21 cellular contexts compared by ENCODE assay signal in genomic region chr10:11880169-11881027, GRCh38. TPM values are rescaled to one million over a fixed set of nuclear protein-coding genes. Genes with fewer than 3 reads are reported as not detected.
A peak's percentile ranks its signal among the peaks of the same experiment; 100 is the strongest.
DNase-seq lines count a peak whose midpoint lies in the region; ATAC-seq, FAIRE-seq and TF ChIP-seq lines count a peak whose summit lies in the region.
"Had no signal": no experiment of that assay in that cellular context is flagged by ENCODE, and none has a peak within 500 bp of the region (broad histone marks: within the 10 kb centered on the region; RNA-seq: fewer than 3 reads in every experiment).

No MANE protein-coding gene starts in this region.

- in situ Hi-C loops in K562 (cut with MboI): no loop called here

- H3K4me3 Mint-ChIP-seq in H9: no peak overlapping the region
- no peak overlapping the region for H3K4me3 Mint-ChIP-seq in stimulated activated memory B cell treated with anti-CD40 and anti-IgM and Interleukin-4, amounts not matched to agents 10 μg/mL and 1 μg/mL and 100 μg/mL, for 72 hours
- H3K4me3 Mint-ChIP-seq: activated CD4-positive, alpha-beta T cell treated with anti-CD3 and anti-CD28 coated beads, Interleukin-2, amount 10 ng/mL, durations not matched to agents 24 days and 14 days; CD8-positive, alpha-beta memory T cell; nephron had no signal

- H3K9ac ChIP-seq in H9 (ENCODE audit: extremely low read depth, insufficient read length, low read length): no peak overlapping the region
- peak overlapping the region in 1 of 2 experiments; percentile 84; a peak in 2 of 4 replicates for H3K9ac ChIP-seq in K562 (ENCODE audit: insufficient read depth in 1 of 2, low read depth in 2 of 2, low read length in 2 of 2)
- H3K9ac ChIP-seq in keratinocyte (ENCODE audit: control insufficient read depth, extremely low read depth, insufficient read depth, low read length): peak overlapping the region; percentile 65
- H3K9ac ChIP-seq: KMS-11 had no signal

- CTCF ChIA-PET in K562 (lab: Yijun Ruan, JAX; ENCODE audit: low intra/inter-chr PET ratio): no interaction called here

- H3K27me3 Mint-ChIP-seq in H9 (ENCODE audit: low read depth): no peaks in the 10 kb centered on the region; the same call in 1 of the 2 replicates
- H3K27me3 Mint-ChIP-seq in stimulated activated memory B cell treated with anti-CD40 and anti-IgM and Interleukin-4, amounts not matched to agents 10 μg/mL and 1 μg/mL and 100 μg/mL, for 72 hours: peaks cover 19% of the 10 kb centered on the region
- H3K27me3 Mint-ChIP-seq: CD8-positive, alpha-beta memory T cell had no signal

- peaks cover 17 to 23% of the 10 kb centered on the region in 2 experiments for H3K4me1 Mint-ChIP-seq in H9
- H3K4me1 Mint-ChIP-seq in stimulated activated memory B cell treated with anti-CD40 and anti-IgM and Interleukin-4, amounts not matched to agents 10 μg/mL and 1 μg/mL and 100 μg/mL, for 72 hours: no peaks in the 10 kb centered on the region

- no peaks in the 10 kb centered on the region for H3K23me2 ChIP-seq in H9 (ENCODE audit: insufficient read length, low read depth, low read length, poor library complexity, severe bottlenecking)

- ATAC-seq in K562: no peak
- peak; percentile 49 for ATAC-seq in stimulated activated memory B cell treated with anti-CD40 and anti-IgM and Interleukin-4, amounts not matched to agents 10 μg/mL and 1 μg/mL and 100 μg/mL, for 72 hours

- H2AK5ac ChIP-seq in H9 (ENCODE audit: insufficient read length, low read length): no peak overlapping the region

- H4K20me1 ChIP-seq in H9 (ENCODE audit: control insufficient read depth, insufficient read depth, insufficient read length) (no peaks in the 10 kb centered on the region), K562 (replicated peaks; ENCODE audit: control insufficient read depth, insufficient read depth, low read length) (peaks cover 16% of the 10 kb centered on the region; the same call in 1 of the 2 replicates), keratinocyte (ENCODE audit: control insufficient read depth, extremely low read depth, insufficient read depth, low read length) (no peaks in the 10 kb centered on the region)

- peak; percentile 74 for DNase-seq in H9
- DNase-seq in K562 (ENCODE audit: extremely low read depth in 1 of 4, low spot score in 3 of 4): peak in 1 of 4 experiments; percentile 38
- DNase-seq in keratinocyte (ENCODE audit: low read depth, low spot score): no peak
- no peak for DNase-seq in activated gamma-delta T cell treated with Interleukin-2 at 50 U/mL for 16 hours
- no peak for DNase-seq in NCI-H1105 treated with DMSO at 0.1 percent for 48 hours (lab: John Stamatoyannopoulos, UW)
- no peak for DNase-seq in activated CD4-positive, alpha-beta T cell treated with anti-CD3 and anti-CD28 coated beads for 48 hours
- DNase-seq: activated CD4-positive, alpha-beta T cell treated with anti-CD3 and anti-CD28 coated beads, Interleukin-2, amount 10 ng/mL, durations not matched to agents 24 days and 14 days; caudate nucleus; DMS79 treated with DMSO at 0.1 percent for 48 hours; head of caudate nucleus; NCI-H2029; NCI-H446 treated with DMSO at 0.1 percent for 48 hours; RPMI8226; stimulated activated CD4-positive, alpha-beta T cell treated with anti-CD3 and anti-CD28 coated beads, Interleukin-4, amount 100 ng/mL, for 4 hours; SW 1271 had no signal

- H2AFZ ChIP-seq in H9 (ENCODE audit: low read length): no peak overlapping the region
- H2AFZ ChIP-seq in K562 (ENCODE audit: low read depth, low read length): no peak overlapping the region
- H2AFZ ChIP-seq in keratinocyte (ENCODE audit: control insufficient read depth, low read length): peak overlapping the region; percentile 70

- H4K5ac ChIP-seq in H9 (ENCODE audit: insufficient read length, low read depth, low read length): no peak overlapping the region

- no peak overlapping the region for H2BK20ac ChIP-seq in H9 (ENCODE audit: low read depth, low read length, poor library complexity, severe bottlenecking)

- no peaks in the 10 kb centered on the region for H3K9me3 ChIP-seq in H9 (ENCODE audit: control insufficient read depth, low read depth, low read length)
- no peaks in the 10 kb centered on the region for H3K9me3 ChIP-seq in K562 (replicated peaks; ENCODE audit: control insufficient read depth, insufficient read depth, low read depth, low read length)
- no peaks in the 10 kb centered on the region for H3K9me3 ChIP-seq in keratinocyte (ENCODE audit: control insufficient read depth, low read depth, low read length)

- H3K23ac ChIP-seq in H9 (ENCODE audit: insufficient read length, low read depth, low read length): no peak overlapping the region

- H3K9me3 Mint-ChIP-seq in H9: no peaks in the 10 kb centered on the region; a peak in 1 of 5 replicates
- H3K9me3 Mint-ChIP-seq in stimulated activated memory B cell treated with anti-CD40 and anti-IgM and Interleukin-4, amounts not matched to agents 10 μg/mL and 1 μg/mL and 100 μg/mL, for 72 hours: no peaks in the 10 kb centered on the region
- H3K9me3 Mint-ChIP-seq: activated CD4-positive, alpha-beta T cell treated with anti-CD3 and anti-CD28 coated beads, Interleukin-2, amount 10 ng/mL, durations not matched to agents 24 days and 14 days; CD8-positive, alpha-beta memory T cell; nephron had no signal

- no peaks in the 10 kb centered on the region for H3K36me3 Mint-ChIP-seq in H9 (ENCODE audit: insufficient read depth in 1 of 3, low read depth in 3 of 3)
- no peaks in the 10 kb centered on the region for H3K36me3 Mint-ChIP-seq in stimulated activated memory B cell treated with anti-CD40 and anti-IgM and Interleukin-4, amounts not matched to agents 10 μg/mL and 1 μg/mL and 100 μg/mL, for 72 hours
- H3K36me3 Mint-ChIP-seq: CD8-positive, alpha-beta memory T cell had no signal

- intact Hi-C loops in K562 (cut with micrococcal nuclease): loop anchor here (2.0 kb wide), 1 partner anchor 106 kb away; no protein-coding TSS in a partner anchor

- H3K9me1 ChIP-seq in K562 (ENCODE audit: control insufficient read depth, insufficient read depth, low read length) (no peaks in the 10 kb centered on the region), keratinocyte (ENCODE audit: control insufficient read depth, extremely low read depth, insufficient read depth, low read length) (no peaks in the 10 kb centered on the region)

- no peaks in the 10 kb centered on the region for H3K79me2 ChIP-seq in H9 (ENCODE audit: insufficient read depth, low read length)
- peaks cover 89% of the 10 kb centered on the region for H3K79me2 ChIP-seq in K562 (ENCODE audit: control insufficient read depth, insufficient read depth, low read length)
- no peaks in the 10 kb centered on the region for H3K79me2 ChIP-seq in keratinocyte (ENCODE audit: control insufficient read depth, insufficient read depth, low read length)

- H3K27ac ChIP-seq in H9 (ENCODE audit: insufficient read length, low read depth, low read length) (no peak overlapping the region), K562 (ENCODE audit: extremely low read depth, low read depth, low read length) (0 out of 3 replicates have a peak overlapping the region, but pooled peaks have one; percentile 15), keratinocyte (ENCODE audit: control insufficient read depth, insufficient read depth, low read length) (peak overlapping the region; percentile 89)
- H3K27ac ChIP-seq: KMS-11 had no signal

- H3K4ac ChIP-seq in H9 (ENCODE audit: low read depth, low read length): no peak overlapping the region

- H3K27me3 ChIP-seq in H9 (ENCODE audit: insufficient read depth, low read length) (no peaks in the 10 kb centered on the region), K562 (ENCODE audit: control insufficient read depth in 2 of 2, insufficient read depth in 2 of 2, low read length in 2 of 2) (no peaks in the 10 kb centered on the region), keratinocyte (ENCODE audit: control insufficient read depth, extremely low read depth, insufficient read depth, low read length) (no peaks in the 10 kb centered on the region)

- no peak overlapping the region for H2BK12ac ChIP-seq in H9 (ENCODE audit: insufficient read length, low read depth, low read length)

- no peak for FAIRE-seq in K562 (lab: Jason Lieb, UNC)
- peak; percentile 26 for FAIRE-seq in keratinocyte (lab: Jason Lieb, UNC)
- FAIRE-seq: TTC549 had no signal

- H3K36me3 ChIP-seq in K562 (ENCODE audit: control insufficient read depth, insufficient read depth, low read length): peaks cover 20% of the 10 kb centered on the region; the same call in 1 of the 3 replicates
- no peaks in the 10 kb centered on the region for H3K36me3 ChIP-seq in keratinocyte (ENCODE audit: control insufficient read depth in 2 of 2, extremely low read depth in 1 of 2, insufficient read depth in 2 of 2, low read length in 2 of 2)

- no peak overlapping the region for H3K56ac ChIP-seq in H9 (ENCODE audit: insufficient read length, low read depth, low read length)

- H4K8ac ChIP-seq in H9 (replicated peaks; ENCODE audit: insufficient read length, low read depth, low read length): no peak overlapping the region

- H3K4me1 ChIP-seq in H9 (ENCODE audit: insufficient read depth, low read length): peaks cover 6% of the 10 kb centered on the region; the same call in 1 of the 2 replicates
- peaks cover 24 to 65% of the 10 kb centered on the region in 2 experiments for H3K4me1 ChIP-seq in K562 (replicated peaks in 1 of 2; ENCODE audit: control insufficient read depth in 2 of 2, insufficient read depth in 2 of 2, low read length in 2 of 2)
- peaks cover 65% of the 10 kb centered on the region for H3K4me1 ChIP-seq in keratinocyte (ENCODE audit: control insufficient read depth, extremely low read depth, insufficient read depth, low read length)

- no TSS peak for BruUV-seq in K562 (replicated peaks; lab: Mats Ljungman, UMichigan)

- H3K4me2 ChIP-seq in H9 (ENCODE audit: insufficient read depth, insufficient read length, low read length) (no peak overlapping the region), K562 (ENCODE audit: insufficient read depth, low read length) (no peak overlapping the region), keratinocyte (ENCODE audit: control insufficient read depth, extremely low read depth, insufficient read depth, low read depth, low read length) (peak overlapping the region; percentile 19)
- H3K4me2 ChIP-seq: KMS-11, smooth muscle cell had no signal

- H3K4me3 ChIP-seq in K562: no peak overlapping the region
- no peak overlapping the region for H3K4me3 ChIP-seq in keratinocyte (ENCODE audit: control insufficient read depth in 2 of 3, extremely low read depth in 1 of 3, insufficient read depth in 2 of 3, low read depth in 1 of 3, low read length in 3 of 3)
- H3K4me3 ChIP-seq: smooth muscle cell had no signal

- dilution Hi-C loops in keratinocyte (cut with MboI; ENCODE audit: extremely low pct_ligation_motif_present, low sequenced_read_pairs): no loop called here

- peak; percentile 50 for TF ChIP-seq CTCF in H9 (conservative IDR thresholded peaks at IDR 0.05)
- 0 out of 6 replicates have a peak, but pooled peaks of 2 of the 3 experiments have one; percentile 10 to 14 for TF ChIP-seq CTCF in K562 (IDR thresholded peaks at IDR 0.05 in 2 of 3, conservative IDR thresholded peaks at IDR 0.05 in 1 of 3; ENCODE audit: insufficient read depth in 2 of 3, low read depth in 1 of 3, low read length in 3 of 3)
- peak in 2 of 3 experiments; percentile 20 to 52 for TF ChIP-seq CTCF in keratinocyte (optimal IDR thresholded peaks at IDR 0.05 in 1 of 3, IDR thresholded peaks at IDR 0.05 in 1 of 3, conservative IDR thresholded peaks at IDR 0.05 in 1 of 3; ENCODE audit: extremely low read depth in 1 of 3, insufficient read depth in 2 of 3, low read length in 3 of 3)

- H3K18ac ChIP-seq in H9 (ENCODE audit: insufficient read length, low read depth, low read length): no peak overlapping the region

- WGBS in H9 (ENCODE audit: extremely low coverage, insufficient read length, low lambda C conversion rate): no CpG with 5 or more reads among the region's 31 CpGs
- 78% methylated on average over 20 of the region's 31 CpGs for WGBS in K562 (ENCODE audit: insufficient coverage, low coverage, missing lambda C conversion rate)

- no peak overlapping the region for H2BK15ac ChIP-seq in H9 (ENCODE audit: low read depth, low read length)

- no peak for TF ChIP-seq EP300 in K562 (IDR thresholded peaks at IDR 0.05; ENCODE audit: low read length)

- POLR2A ChIA-PET in K562 (lab: Yijun Ruan, JAX): interaction anchor here (2.0 kb wide), 1 partner anchor 13 kb away, joined by 9 read pairs; no protein-coding TSS in a partner anchor

- H3K14ac ChIP-seq in H9 (ENCODE audit: insufficient read depth, low read length): no peak overlapping the region

- TF ChIP-seq POLR2A in K562 (conservative IDR thresholded peaks at IDR 0.05): no peak

- no peak overlapping the region for H2BK120ac ChIP-seq in H9 (ENCODE audit: low read depth, low read length, poor library complexity, severe bottlenecking)

- H2BK5ac ChIP-seq in H9 (ENCODE audit: insufficient read length, low read length): no peak overlapping the region

- no peak overlapping the region for H3T11ph ChIP-seq in H9 (ENCODE audit: low read length)

- TF ChIP-seq RAD21 in K562 (CRISPR knock-in tag; conservative IDR thresholded peaks at IDR 0.05 in 1 of 2, IDR thresholded peaks at IDR 0.05 in 1 of 2): no peak

- H3K79me1 ChIP-seq in H9 (ENCODE audit: insufficient read depth, low read depth, low read length, poor library complexity, severe bottlenecking): no peaks in the 10 kb centered on the region

- H4K91ac ChIP-seq in H9 (ENCODE audit: insufficient read length, low read depth, low read length): no peak overlapping the region

- H3K27ac Mint-ChIP-seq in H9: peak overlapping the region in 2 of 3 experiments; percentile 57 to 92; a peak in 4 of 7 replicates
- H3K27ac Mint-ChIP-seq in stimulated activated memory B cell treated with anti-CD40 and anti-IgM and Interleukin-4, amounts not matched to agents 10 μg/mL and 1 μg/mL and 100 μg/mL, for 72 hours: no peak overlapping the region
- H3K27ac Mint-ChIP-seq: activated CD4-positive, alpha-beta T cell treated with anti-CD3 and anti-CD28 coated beads, Interleukin-2, amount 10 ng/mL, durations not matched to agents 24 days and 14 days had no signal

RNA-seq across cellular contexts. Expression of gene PROSER2, which starts 57.2 kb away (rescaled TPM):
- total RNA-seq in H9 (2021) (10.6 and 13.7 TPM in 2 replicates), K562 (2014; rRNA removed) (14.8 and 18.2 TPM in 2 replicates), K562 (2014; rRNA removed; fragmentation: Illumina TruSeq; extraction: Trizol) (2.2 and 2.3 TPM in 2 replicates), K562 (2015; rRNA removed; fragmentation: Illumina TruSeq; extraction: Trizol) (1.4 and 1.7 TPM in 2 replicates), K562 (2021) (14.3 and 14.5 TPM in 2 replicates)
- 2.9 and 5.1 TPM in 2 replicates for total RNA-seq in K562 (2011; cell fraction: chromatin; rRNA removed; ENCODE audit: low replicate concordance)
- total RNA-seq in K562 (2011; cell fraction: nucleolus; rRNA removed): 4.3 and 5.7 TPM in 2 replicates
- total RNA-seq in K562 (2011; cell fraction: nucleoplasm; rRNA removed): 3.2 and 4.5 TPM in 2 replicates
- polyA plus RNA-seq in K562 (2011; rRNA removed) (3.7 and 6.7 TPM in 2 replicates), K562 (2014; fragmentation: Illumina TruSeq; extraction: Trizol) (2.9 and 4.9 TPM in 2 replicates), K562 (2014; fragmentation: Nextera tagmentation; extraction: Ambion mirVana) (1 to 10 TPM in 1 of 2 experiments, under 1 TPM in 1; 0.62 to 1.3 TPM), K562 (2014; rRNA removed) (5.1 and 8.1 TPM in 2 replicates), keratinocyte (7.3 to 13.0 TPM (median 10.2 TPM) in 3 replicates)
- polyA plus RNA-seq in K562 (2011; cell fraction: cytosol; rRNA removed): 2.2 and 8.3 TPM in 2 replicates
- 4.4 and 6.0 TPM in 2 replicates for polyA plus RNA-seq in K562 (2011; cell fraction: nucleus; rRNA removed)
- 3.5 and 5.6 TPM in 2 replicates for polyA plus RNA-seq in K562 (2012)
- 3.2 TPM in 2 replicates for polyA minus RNA-seq in K562 (2011; rRNA and poly(A)+ RNA removed)
- 2.2 and 4.3 TPM in 2 replicates for polyA minus RNA-seq in K562 (2011; cell fraction: cytosol; rRNA and poly(A)+ RNA removed)
- 3.2 and 4.1 TPM in 2 replicates for polyA minus RNA-seq in K562 (2011; cell fraction: nucleus; rRNA and poly(A)+ RNA removed)
- polyA plus RNA-seq in keratinocyte (2011; ENCODE audit: low read depth): 14.9 TPM
- polyA plus RNA-seq in keratinocyte (2011; cell fraction: cytosol; rRNA removed): 6.2 and 10.5 TPM in 2 replicates
- polyA plus RNA-seq in keratinocyte (2011; cell fraction: nucleus; rRNA removed): 11.8 and 14.4 TPM in 2 replicates
- polyA plus RNA-seq in keratinocyte (2012; ENCODE audit: low replicate concordance): 12.9 and 25.7 TPM in 2 replicates
- polyA minus RNA-seq in keratinocyte: 4.8 to 20.4 TPM (median 6.0 TPM) in 3 replicates
- polyA minus RNA-seq in keratinocyte (2011; cell fraction: cytosol; rRNA and poly(A)+ RNA removed): 16.3 TPM
- polyA minus RNA-seq in keratinocyte (2011; cell fraction: nucleus; rRNA and poly(A)+ RNA removed): 7.8 and 14.4 TPM in 2 replicates
